Comparison of ENCODE assay signal across 8 cellular contexts in genomic region chr5:73448451-73449136, GRCh38. TPM values are rescaled to one million over a fixed set of nuclear protein-coding genes. Genes with fewer than 3 reads are reported as not detected.
DNase-seq lines count a peak whose midpoint lies in the region; ATAC-seq and TF ChIP-seq lines count a peak whose summit lies in the region.

TSS of gene FOXD1 (minus strand) at chr5:73448777. CDS start at chr5:73448362, 415 bp downstream.

- DNase-seq in ELR (ENCODE audit: low read depth): peak; percentile 98
- peak; percentile 90 for DNase-seq in NCI-H460 (ENCODE audit: extremely low read depth, low read depth)
- DNase-seq in activated T-cell treated with anti-CD3 and anti-CD28 coated beads, Interleukin-2, amount 50 U/mL, for 72 hours: peak; percentile 58 to 61
- DNase-seq in fibroblast of the aortic adventitia (ENCODE audit: low read depth): peak; percentile 94
- DNase-seq in SHP77 treated with DMSO at 0.1 percent for 48 hours (lab: John Stamatoyannopoulos, UW): no peak

- ATAC-seq in HG03066 (IDR thresholded peaks at IDR 0.05; ENCODE audit: low read depth, unreplicated experiment) (peak; percentile 51), GM19455 (IDR thresholded peaks at IDR 0.05; ENCODE audit: unreplicated experiment) (no peak)
- peak; percentile 73 to 79 for ATAC-seq in activated T-cell treated with anti-CD3 and anti-CD28 coated beads, Interleukin-2, amount 50 U/mL, for 72 hours (replicated peaks in 1 of 2)

- H3K4me3 Mint-ChIP-seq in activated T-cell treated with anti-CD3 and anti-CD28 coated beads, Interleukin-2, amount 50 U/mL, for 72 hours: peak within 1 kb of the TSS; percentile 83 to 84
- peak within 1 kb of the TSS; percentile 87 to 94 (median 90) for H3K4me3 Mint-ChIP-seq in nephron

- H3K27ac Mint-ChIP-seq in activated T-cell treated with anti-CD3 and anti-CD28 coated beads, Interleukin-2, amount 50 U/mL, for 72 hours: peak within 1 kb of the TSS; percentile 80
- peak within 1 kb of the TSS; percentile 51 to 94 (median 92) for H3K27ac Mint-ChIP-seq in nephron

- H3K4me3 ChIP-seq in fibroblast of the aortic adventitia (ENCODE audit: low read depth, low read length): peak within 1 kb of the TSS; percentile 78

- TF ChIP-seq CTCF in fibroblast of the aortic adventitia (IDR thresholded peaks at IDR 0.05; ENCODE audit: insufficient read depth, low read length) (peak; percentile 13), nephron (IDR thresholded peaks at IDR 0.05; ENCODE audit: unreplicated experiment in 3 of 3) (no peak)

- no peaks in the 10 kb centered on the region for H3K36me3 Mint-ChIP-seq in activated T-cell treated with anti-CD3 and anti-CD28 coated beads, Interleukin-2, amount 50 U/mL, for 72 hours (ENCODE audit: insufficient read depth in 2 of 2)
- peaks cover 10% of the 10 kb centered on the region for H3K36me3 Mint-ChIP-seq in nephron (ENCODE audit: low read depth)

- H3K27me3 Mint-ChIP-seq in activated T-cell treated with anti-CD3 and anti-CD28 coated beads, Interleukin-2, amount 50 U/mL, for 72 hours (ENCODE audit: low read depth): peaks cover 75% of the 10 kb centered on the region
- H3K27me3 Mint-ChIP-seq in nephron (ENCODE audit: low read depth): peaks cover 96% of the 10 kb centered on the region

- H3K9me3 Mint-ChIP-seq in activated T-cell treated with anti-CD3 and anti-CD28 coated beads, Interleukin-2, amount 50 U/mL, for 72 hours: no peaks in the 10 kb centered on the region
- H3K9me3 Mint-ChIP-seq in nephron: peaks cover 3% of the 10 kb centered on the region

- peaks cover 27% of the 10 kb centered on the region for H3K4me1 Mint-ChIP-seq in activated T-cell treated with anti-CD3 and anti-CD28 coated beads, Interleukin-2, amount 50 U/mL, for 72 hours (ENCODE audit: low read depth)
- peaks cover 23% of the 10 kb centered on the region for H3K4me1 Mint-ChIP-seq in nephron

RNA-seq across cellular contexts. Expression of gene FOXD1, which starts in this region (rescaled TPM):
- 15.6 and 16.6 TPM in 2 replicates for total RNA-seq in NCI-H460 (2014; rRNA removed; shearing (Covaris generic))
- polyA plus RNA-seq in NCI-H460 (2014; cell fraction: nucleus; rRNA removed): 2.5 and 3.4 TPM in 2 replicates
- total RNA-seq in activated T-cell treated with anti-CD3 and anti-CD28 coated beads, Interleukin-2, amount 50 U/mL, for 72 hours: 1 to 10 TPM in 1 of 2 donors, under 1 TPM in 1; 0.55 to 1.0 TPM
- 0.74 and 4.2 TPM in 2 replicates for total RNA-seq in fibroblast of the aortic adventitia (ENCODE audit: low replicate concordance)
